8 cellular contexts compared by ENCODE assay signal in genomic region chr1:115507256-115507589, GRCh38.
DNase-seq lines count a peak whose midpoint lies in the region; ATAC-seq and TF ChIP-seq lines count a peak whose summit lies in the region.

No MANE protein-coding gene starts in this region.

- H3K4me3 ChIP-seq in BE2C (ENCODE audit: low read depth, low read length) (no peak overlapping the region), adipocyte (ENCODE audit: low read length) (no peak overlapping the region)
- H3K4me3 ChIP-seq in Jurkat, Clone E6-1 (ENCODE audit: low read length) = no peak overlapping the region

- H3K27me3 ChIP-seq in BE2C (no peaks in the 10 kb centered on the region), adipocyte (replicated peaks; ENCODE audit: control insufficient read depth, insufficient read depth, low read length) (no peaks in the 10 kb centered on the region)

- DNase-seq in BE2C (peak; percentile 25), adipocyte (ENCODE audit: low read depth) (peak; percentile 43), islet precursor cell (peak; percentile 68), middle frontal gyrus (ENCODE audit: extremely low spot score, low spot score) (no peak), NCI-H226 (no peak), omental fat pad (ENCODE audit: low spot score) (no peak)
- DNase-seq in Jurkat, Clone E6-1 (ENCODE audit: low read depth, low spot score) = peak; percentile 64

- peak; percentile 53 for TF ChIP-seq CTCF in BE2C (IDR thresholded peaks at IDR 0.05; ENCODE audit: low read depth, low read length)
- TF ChIP-seq CTCF in omental fat pad (IDR thresholded peaks at IDR 0.05) = no peak

- H3K36me3 ChIP-seq in BE2C = no peaks in the 10 kb centered on the region
- no peaks in the 10 kb centered on the region for H3K36me3 ChIP-seq in adipocyte (ENCODE audit: control insufficient read depth, insufficient read depth, low read length, severe bottlenecking)

- no peak overlapping the region for H3K9ac ChIP-seq in adipocyte (ENCODE audit: low read length)

- H3K9me3 ChIP-seq in BE2C = no peaks in the 10 kb centered on the region
- H3K9me3 ChIP-seq in adipocyte (ENCODE audit: control insufficient read depth, low read length) = peaks cover 8% of the 10 kb centered on the region

- no peaks in the 10 kb centered on the region for H3K4me1 ChIP-seq in BE2C
- H3K4me1 ChIP-seq in adipocyte (ENCODE audit: control insufficient read depth, insufficient read depth, low read length) = peaks cover 7% of the 10 kb centered on the region

- ATAC-seq in GM19397 (IDR thresholded peaks at IDR 0.05; ENCODE audit: unreplicated experiment) (no peak), omental fat pad (ENCODE audit: low FRiP score) (no peak)

Comparison
In these comparisons a context has a peak if more than half of its experiments do, and no peak if none do; other contexts are left out.
1. DNase-seq: peak in BE2C (single experiment), Jurkat, Clone E6-1 (single experiment), adipocyte (single experiment) and islet precursor cell (single experiment); none in middle frontal gyrus (single experiment), NCI-H226 (single experiment) and omental fat pad (single experiment).